In the genomic region with DNA sequence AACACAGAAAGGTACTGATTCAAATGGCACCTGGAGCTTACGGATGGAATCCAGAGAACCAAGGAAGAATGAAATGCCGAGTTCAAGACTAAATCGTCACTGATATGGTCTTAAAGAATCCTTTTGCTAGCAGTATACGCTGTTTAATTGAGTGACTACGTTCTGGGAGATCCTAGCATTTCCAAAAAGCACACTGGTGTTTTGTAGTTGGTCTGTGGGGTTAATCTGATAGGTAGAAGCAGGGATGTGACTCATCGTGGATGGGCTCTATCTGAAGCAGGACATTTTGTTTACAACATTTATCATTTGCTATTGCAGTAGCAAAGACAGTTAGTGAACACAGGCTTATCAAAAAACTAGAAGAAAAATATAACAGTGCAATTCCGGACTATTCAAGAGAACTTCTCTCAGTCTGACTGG, we compare ENCODE assay signal across 20 cellular contexts.
DNase-seq lines count a peak whose midpoint lies in the region; ATAC-seq and TF ChIP-seq lines count a peak whose summit lies in the region.
"Had no signal": no experiment of that assay in that cellular context is flagged by ENCODE, and none has a peak within 500 bp of the region (broad histone marks: within the 10 kb centered on the region; RNA-seq: fewer than 3 reads in every experiment).

No MANE protein-coding gene starts in this region.

- no peak overlapping the region for H4K5ac ChIP-seq in H9 (ENCODE audit: insufficient read length, low read depth, low read length)

- H3K9ac ChIP-seq in H9 (ENCODE audit: extremely low read depth, insufficient read length, low read length), result no peak overlapping the region

- no peak overlapping the region for H3K4me2 ChIP-seq in H9 (ENCODE audit: insufficient read depth, insufficient read length, low read length)

- no peak overlapping the region for H3K56ac ChIP-seq in H9 (ENCODE audit: insufficient read length, low read depth, low read length)

- no peaks in the 10 kb centered on the region for H3K36me3 ChIP-seq in brain microvascular endothelial cell (replicated peaks)
- H3K36me3 ChIP-seq: colonic mucosa, left ventricle myocardium inferior had no signal

- DNase-seq in EL (peak; percentile 42), RKO (ENCODE audit: low spot score) (peak; percentile 99), brain microvascular endothelial cell (no peak), iris pigment epithelial cell (ENCODE audit: low read depth) (peak; percentile 96), DMS153 (lab: John Stamatoyannopoulos, UW) (no peak), H9 (no peak), NCI-H1436 (lab: John Stamatoyannopoulos, UW) (no peak)
- DNase-seq: activated T-cell treated with anti-CD3 and anti-CD28 coated beads, Interleukin-2, amount 50 U/mL, for 72 hours; CD4-positive, alpha-beta memory T cell; colonic mucosa; DMS79; left ventricle myocardium inferior; NCI-H1105; NCI-H69; SIG-M5; stimulated activated CD4-positive, alpha-beta T cell treated with anti-CD3 and anti-CD28 coated beads, Interleukin-15, amount 100 ng/mL, for 24 hours; testis had no signal

- no peak overlapping the region for H3K4me3 Mint-ChIP-seq in H9
- H3K4me3 Mint-ChIP-seq: activated naive CD4-positive, alpha-beta T cell treated with anti-CD3 and anti-CD28 coated beads, Interleukin-2, amount 50 U/mL, for 24 hours; activated T-cell treated with anti-CD3 and anti-CD28 coated beads, Interleukin-2, amount 50 U/mL, for 72 hours; CD4-positive, alpha-beta memory T cell had no signal

- H4K91ac ChIP-seq in H9 (ENCODE audit: insufficient read length, low read depth, low read length), result no peak overlapping the region

- in situ Hi-C loops in brain microvascular endothelial cell (cut with HindIII; ENCODE audit: low pct_ligation_motif_present, low sequenced_read_pairs), result no loop called here

- H3K4me1 ChIP-seq in H9 (ENCODE audit: insufficient read depth, low read length), result peaks cover 4% of the 10 kb centered on the region; the same call in 1 of the 2 replicates
- H3K4me1 ChIP-seq: colonic mucosa, left ventricle myocardium inferior, testis had no signal

- no peak overlapping the region for H2BK12ac ChIP-seq in H9 (ENCODE audit: insufficient read length, low read depth, low read length)

- H3K27me3 ChIP-seq in brain microvascular endothelial cell (replicated peaks) (no peaks in the 10 kb centered on the region), H9 (ENCODE audit: insufficient read depth, low read length) (no peaks in the 10 kb centered on the region)
- H3K27me3 ChIP-seq: colonic mucosa, testis had no signal

- no peak overlapping the region for H3K4me3 ChIP-seq in brain microvascular endothelial cell (ENCODE audit: low read depth, low read length)
- H3K4me3 ChIP-seq: colonic mucosa, left ventricle myocardium inferior, testis had no signal

- no peaks in the 10 kb centered on the region for H3K79me1 ChIP-seq in H9 (ENCODE audit: insufficient read depth, low read depth, low read length, poor library complexity, severe bottlenecking)

- H3K14ac ChIP-seq in H9 (ENCODE audit: insufficient read depth, low read length), result no peak overlapping the region

- H3K27ac ChIP-seq in brain microvascular endothelial cell, result peak overlapping the region; percentile 98
- no peak overlapping the region for H3K27ac ChIP-seq in H9 (ENCODE audit: insufficient read length, low read depth, low read length)
- H3K27ac ChIP-seq: colonic mucosa, left ventricle myocardium inferior, testis had no signal

- H4K8ac ChIP-seq in H9 (replicated peaks; ENCODE audit: insufficient read length, low read depth, low read length), result no peak overlapping the region

- H3T11ph ChIP-seq in H9 (ENCODE audit: low read length), result no peak overlapping the region

- no peak overlapping the region for H2BK15ac ChIP-seq in H9 (ENCODE audit: low read depth, low read length)

- no peaks in the 10 kb centered on the region for H4K20me1 ChIP-seq in H9 (ENCODE audit: control insufficient read depth, insufficient read depth, insufficient read length)

- no peaks in the 10 kb centered on the region; the same call in 1 of the 2 replicates for H3K27me3 Mint-ChIP-seq in H9 (ENCODE audit: low read depth)

- H3K23ac ChIP-seq in H9 (ENCODE audit: insufficient read length, low read depth, low read length), result no peak overlapping the region

- H3K4me1 Mint-ChIP-seq in H9, result peaks cover 16 to 21% of the 10 kb centered on the region in 2 experiments
- H3K4me1 Mint-ChIP-seq: CD4-positive, alpha-beta memory T cell had no signal

- H3K79me2 ChIP-seq in H9 (ENCODE audit: insufficient read depth, low read length), result no peaks in the 10 kb centered on the region

- no peak for ATAC-seq in HG03565 (IDR thresholded peaks at IDR 0.05; ENCODE audit: unreplicated experiment)
- ATAC-seq: activated CD4-positive, CD25-positive, alpha-beta regulatory T cell treated with anti-CD3 and anti-CD28 coated beads, Interleukin-2, amount 50 U/mL, for 24 hours; activated T-cell treated with anti-CD3 and anti-CD28 coated beads, Interleukin-2, amount 50 U/mL, for 72 hours had no signal

- WGBS in H9 (ENCODE audit: extremely low coverage, insufficient read length, low lambda C conversion rate), result no CpG with 5 or more reads among the region's 7 CpGs

- no peak overlapping the region for H3K4ac ChIP-seq in H9 (ENCODE audit: low read depth, low read length)

- H3K18ac ChIP-seq in H9 (ENCODE audit: insufficient read length, low read depth, low read length), result no peak overlapping the region

- no peak overlapping the region for H2BK20ac ChIP-seq in H9 (ENCODE audit: low read depth, low read length, poor library complexity, severe bottlenecking)

- H3K36me3 Mint-ChIP-seq in H9 (ENCODE audit: insufficient read depth in 1 of 3, low read depth in 3 of 3), result no peaks in the 10 kb centered on the region; a peak in 1 of 7 replicates
- H3K36me3 Mint-ChIP-seq: activated naive CD4-positive, alpha-beta T cell treated with anti-CD3 and anti-CD28 coated beads, Interleukin-2, amount 50 U/mL, for 24 hours; CD4-positive, alpha-beta memory T cell had no signal

- H3K27ac Mint-ChIP-seq in H9, result no peak overlapping the region
- H3K27ac Mint-ChIP-seq: activated naive CD4-positive, alpha-beta T cell treated with anti-CD3 and anti-CD28 coated beads, Interleukin-2, amount 50 U/mL, for 24 hours; activated T-cell treated with anti-CD3 and anti-CD28 coated beads, Interleukin-2, amount 50 U/mL, for 72 hours; CD4-positive, alpha-beta memory T cell had no signal

- H2AFZ ChIP-seq in H9 (ENCODE audit: low read length), result no peak overlapping the region

- TF ChIP-seq CTCF in brain microvascular endothelial cell (IDR thresholded peaks at IDR 0.05; ENCODE audit: low read depth, low read length, missing control alignments), result no peak
- TF ChIP-seq CTCF in H9 (conservative IDR thresholded peaks at IDR 0.05), result no peak

- no peaks in the 10 kb centered on the region for H3K9me3 ChIP-seq in H9 (ENCODE audit: control insufficient read depth, low read depth, low read length)
- H3K9me3 ChIP-seq: colonic mucosa, left ventricle myocardium inferior, testis had no signal

- H3K23me2 ChIP-seq in H9 (ENCODE audit: insufficient read length, low read depth, low read length, poor library complexity, severe bottlenecking), result no peaks in the 10 kb centered on the region

- no peak overlapping the region for H2BK120ac ChIP-seq in H9 (ENCODE audit: low read depth, low read length, poor library complexity, severe bottlenecking)

- H2AK5ac ChIP-seq in H9 (ENCODE audit: insufficient read length, low read length), result no peak overlapping the region

- H3K9me3 Mint-ChIP-seq in H9, result no peaks in the 10 kb centered on the region
- H3K9me3 Mint-ChIP-seq: activated naive CD4-positive, alpha-beta T cell treated with anti-CD3 and anti-CD28 coated beads, Interleukin-2, amount 50 U/mL, for 24 hours had no signal

- no peak overlapping the region for H2BK5ac ChIP-seq in H9 (ENCODE audit: insufficient read length, low read length)

Comparison
In these comparisons a context has a peak if more than half of its experiments do, and no peak if none do; other contexts are left out.
1. DNase-seq: peak in EL (single experiment), RKO (single experiment) and iris pigment epithelial cell (single experiment); none in brain microvascular endothelial cell (single experiment), DMS153 (single experiment), H9 (single experiment) and NCI-H1436 (single experiment).